30 cellular contexts compared by ENCODE assay signal in the genomic region with DNA sequence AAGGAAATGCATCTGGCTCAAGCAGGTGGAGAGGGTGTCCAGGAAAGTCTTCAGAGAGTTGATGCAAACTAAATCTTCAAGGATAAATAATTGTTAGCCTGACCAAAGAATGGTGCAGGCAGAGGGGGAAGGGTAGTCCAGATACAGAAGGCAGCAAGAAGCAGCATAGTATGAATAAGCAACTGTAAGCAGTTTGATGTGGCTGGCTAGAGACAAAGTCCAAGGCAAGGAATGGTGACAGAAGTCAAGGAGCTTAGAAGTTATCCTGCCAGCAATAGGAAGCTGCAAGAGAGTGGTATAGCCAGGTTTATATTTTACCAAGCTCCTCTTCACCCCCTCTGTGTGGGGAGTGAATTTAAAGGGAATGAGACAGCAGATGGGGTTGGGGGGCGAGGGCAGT. TPM values are rescaled to one million over a fixed set of nuclear protein-coding genes. Genes with fewer than 3 reads are reported as not detected.
"Had no signal": no experiment of that assay in that cellular context is flagged by ENCODE, and none has a peak within 500 bp of the region (broad histone marks: within the 10 kb centered on the region; RNA-seq: fewer than 3 reads in every experiment).

No MANE protein-coding gene starts in this region.

- H3K27ac ChIP-seq: ascending aorta, brain microvascular endothelial cell, coronary artery, dorsolateral prefrontal cortex, esophagus muscularis mucosa, foreskin keratinocyte, gastrocnemius medialis, VCaP had no signal

- H3K4me1 Mint-ChIP-seq: activated CD8-positive, alpha-beta memory T cell treated with anti-CD3 and anti-CD28 coated beads, Interleukin-2, amount 10 ng/mL, durations not matched to agents 7 days and 5 days; activated naive CD4-positive, alpha-beta T cell treated with anti-CD3 and anti-CD28 coated beads, Interleukin-2, amount 10 ng/mL, durations not matched to agents 7 days and 5 days; activated naive CD8-positive, alpha-beta T cell treated with anti-CD3 and anti-CD28 coated beads, Interleukin-2, amount 10 ng/mL, durations not matched to agents 7 days and 5 days; central memory CD8-positive, alpha-beta T cell; WTC11 had no signal

- H3K27me3 ChIP-seq: ascending aorta, brain microvascular endothelial cell, dorsolateral prefrontal cortex, esophagus muscularis mucosa, foreskin keratinocyte, gastrocnemius medialis had no signal

- H3K27ac Mint-ChIP-seq: activated CD4-positive, alpha-beta memory T cell treated with anti-CD3 and anti-CD28 coated beads for 36 hours; activated CD8-positive, alpha-beta memory T cell treated with anti-CD3 and anti-CD28 coated beads, Interleukin-2, amount 10 ng/mL, durations not matched to agents 7 days and 5 days; activated CD8-positive, alpha-beta T cell treated with anti-CD3 and anti-CD28 coated beads, Interleukin-2, amount 10 ng/mL, durations not matched to agents 7 days and 5 days; activated naive CD4-positive, alpha-beta T cell treated with anti-CD3 and anti-CD28 coated beads, Interleukin-2, amount 10 ng/mL, durations not matched to agents 7 days and 5 days; activated naive CD8-positive, alpha-beta T cell treated with anti-CD3 and anti-CD28 coated beads, Interleukin-2, amount 10 ng/mL, durations not matched to agents 7 days and 5 days; activated T-helper 1 cell treated with anti-CD3 and anti-CD28 coated beads, Interleukin-12 subunit alpha, Interleukin-12 subunit beta, Interleukin-2, Interleukin-4 antibody, amounts not matched to agents 30 ng/mL and 10 ng/mL and 1 ng/mL, durations not matched to agents 14 hours and 24 hours and 36 hours; activated T-helper 2 cell treated with anti-CD3 and anti-CD28 coated beads, Interferon-gamma antibody, Interleukin-2, Interleukin-4, amounts not matched to agents 10 μg/mL and 5 μg/mL and 100 μg/mL, durations not matched to agents 14 hours and 24 hours and 36 hours; dendritic cell treated with granulocyte-macrophage colony-stimulating factor and Interleukin-4, amounts not matched to agents 40 ng/mL and 50 ng/mL, for 4 days; WTC11 had no signal

- DNase-seq: activated CD4-positive, alpha-beta memory T cell treated with anti-CD3 and anti-CD28 coated beads for 36 hours; activated CD4-positive, alpha-beta T cell treated with anti-CD3 and anti-CD28 coated beads for 48 hours; activated CD8-positive, alpha-beta memory T cell treated with anti-CD3 and anti-CD28 coated beads, Interleukin-2, amount 10 ng/mL, durations not matched to agents 7 days and 5 days; activated CD8-positive, alpha-beta memory T cell treated with anti-CD3 and anti-CD28 coated beads, Interleukin-2, amount 50 U/mL, for 4 hours; activated CD8-positive, alpha-beta T cell treated with anti-CD3 and anti-CD28 coated beads, Interleukin-2, amount 10 ng/mL, durations not matched to agents 7 days and 5 days; activated effector memory CD4-positive, alpha-beta T cell treated with anti-CD3 and anti-CD28 coated beads, Interleukin-2, amount 50 U/mL, for 16 hours; activated naive CD4-positive, alpha-beta T cell; activated naive CD4-positive, alpha-beta T cell treated with anti-CD3 and anti-CD28 coated beads, Interleukin-2, amount 10 ng/mL, durations not matched to agents 7 days and 5 days; activated naive CD8-positive, alpha-beta T cell treated with anti-CD3 and anti-CD28 coated beads, Interleukin-2, amount 10 ng/mL, durations not matched to agents 7 days and 5 days; activated T-cell treated with anti-CD3 and anti-CD28 coated beads, Interleukin-2, amount 50 U/mL, for 1 hour; activated T-cell treated with anti-CD3 and anti-CD28 coated beads, Interleukin-2, amount 50 U/mL, for 48 hours; brain microvascular endothelial cell; dorsolateral prefrontal cortex; effector memory CD4-positive, alpha-beta T cell; erythroblast; foreskin keratinocyte; gastrocnemius medialis; glutamatergic neuron; T-helper 2 cell had no signal

- H3K27me3 Mint-ChIP-seq: activated CD4-positive, alpha-beta memory T cell treated with anti-CD3 and anti-CD28 coated beads for 36 hours; activated CD8-positive, alpha-beta memory T cell treated with anti-CD3 and anti-CD28 coated beads, Interleukin-2, amount 10 ng/mL, durations not matched to agents 7 days and 5 days; activated naive CD4-positive, alpha-beta T cell treated with anti-CD3 and anti-CD28 coated beads, Interleukin-2, amount 10 ng/mL, durations not matched to agents 7 days and 5 days; activated naive CD8-positive, alpha-beta T cell treated with anti-CD3 and anti-CD28 coated beads, Interleukin-2, amount 10 ng/mL, durations not matched to agents 7 days and 5 days; central memory CD8-positive, alpha-beta T cell; dendritic cell treated with granulocyte-macrophage colony-stimulating factor and Interleukin-4, amounts not matched to agents 40 ng/mL and 50 ng/mL, for 4 days had no signal

- H3K9me3 ChIP-seq: ascending aorta, esophagus muscularis mucosa, gastrocnemius medialis had no signal

- H3K9me3 Mint-ChIP-seq: activated CD4-positive, alpha-beta memory T cell treated with anti-CD3 and anti-CD28 coated beads for 36 hours; activated naive CD4-positive, alpha-beta T cell treated with anti-CD3 and anti-CD28 coated beads, Interleukin-2, amount 10 ng/mL, durations not matched to agents 7 days and 5 days; activated naive CD4-positive, alpha-beta T cell treated with anti-CD3 and anti-CD28 coated beads, Interleukin-2, amount 50 U/mL, for 72 hours; activated naive CD8-positive, alpha-beta T cell treated with anti-CD3 and anti-CD28 coated beads, Interleukin-2, amount 10 ng/mL, durations not matched to agents 7 days and 5 days; activated T-helper 1 cell treated with anti-CD3 and anti-CD28 coated beads, Interleukin-12 subunit alpha, Interleukin-12 subunit beta, Interleukin-2, Interleukin-4 antibody, amounts not matched to agents 30 ng/mL and 10 ng/mL and 1 ng/mL, durations not matched to agents 14 hours and 24 hours and 36 hours; activated T-helper 2 cell treated with anti-CD3 and anti-CD28 coated beads, Interferon-gamma antibody, Interleukin-2, Interleukin-4, amounts not matched to agents 10 μg/mL and 5 μg/mL and 100 μg/mL, durations not matched to agents 14 hours and 24 hours and 36 hours; central memory CD8-positive, alpha-beta T cell; dendritic cell treated with granulocyte-macrophage colony-stimulating factor and Interleukin-4, amounts not matched to agents 40 ng/mL and 50 ng/mL, for 4 days; WTC11 had no signal

- ATAC-seq: activated CD8-positive, alpha-beta memory T cell treated with anti-CD3 and anti-CD28 coated beads, Interleukin-2, amount 10 ng/mL, durations not matched to agents 7 days and 5 days; activated CD8-positive, alpha-beta T cell treated with anti-CD3 and anti-CD28 coated beads, Interleukin-2, amount 10 ng/mL, durations not matched to agents 7 days and 5 days; activated naive CD4-positive, alpha-beta T cell treated with anti-CD3 and anti-CD28 coated beads, Interleukin-2, amount 50 U/mL, for 72 hours; foreskin keratinocyte; gastrocnemius medialis; WTC11 had no signal

- H3K4me3 ChIP-seq: ascending aorta, coronary artery, dorsolateral prefrontal cortex, esophagus muscularis mucosa, gastrocnemius medialis had no signal

- H3K36me3 Mint-ChIP-seq: activated CD8-positive, alpha-beta memory T cell treated with anti-CD3 and anti-CD28 coated beads, Interleukin-2, amount 10 ng/mL, durations not matched to agents 7 days and 5 days; activated naive CD4-positive, alpha-beta T cell treated with anti-CD3 and anti-CD28 coated beads, Interleukin-2, amount 10 ng/mL, durations not matched to agents 7 days and 5 days; activated naive CD4-positive, alpha-beta T cell treated with anti-CD3 and anti-CD28 coated beads, Interleukin-2, amount 50 U/mL, for 72 hours had no signal

- H3K4me1 ChIP-seq: ascending aorta, esophagus muscularis mucosa, foreskin keratinocyte had no signal

- H3K4me3 Mint-ChIP-seq: activated CD4-positive, alpha-beta memory T cell treated with anti-CD3 and anti-CD28 coated beads for 36 hours; activated CD8-positive, alpha-beta memory T cell treated with anti-CD3 and anti-CD28 coated beads, Interleukin-2, amount 10 ng/mL, durations not matched to agents 7 days and 5 days; activated CD8-positive, alpha-beta T cell treated with anti-CD3 and anti-CD28 coated beads, Interleukin-2, amount 10 ng/mL, durations not matched to agents 7 days and 5 days; activated naive CD4-positive, alpha-beta T cell treated with anti-CD3 and anti-CD28 coated beads, Interleukin-2, amount 10 ng/mL, durations not matched to agents 7 days and 5 days; activated naive CD8-positive, alpha-beta T cell treated with anti-CD3 and anti-CD28 coated beads, Interleukin-2, amount 10 ng/mL, durations not matched to agents 7 days and 5 days; activated T-helper 1 cell treated with anti-CD3 and anti-CD28 coated beads, Interleukin-12 subunit alpha, Interleukin-12 subunit beta, Interleukin-2, Interleukin-4 antibody, amounts not matched to agents 30 ng/mL and 10 ng/mL and 1 ng/mL, durations not matched to agents 14 hours and 24 hours and 36 hours; central memory CD8-positive, alpha-beta T cell; dendritic cell treated with granulocyte-macrophage colony-stimulating factor and Interleukin-4, amounts not matched to agents 40 ng/mL and 50 ng/mL, for 4 days; WTC11 had no signal

RNA-seq across cellular contexts. Expression of gene HPX, which starts 18.3 kb away (rescaled TPM):
- total RNA-seq: activated CD8-positive, alpha-beta memory T cell treated with anti-CD3 and anti-CD28 coated beads for 36 hours; activated CD8-positive, alpha-beta T cell treated with anti-CD3 and anti-CD28 coated beads, Interleukin-2, amount 10 ng/mL, durations not matched to agents 7 days and 5 days; activated T-helper 1 cell treated with anti-CD3 and anti-CD28 coated beads, Interleukin-12 subunit alpha, Interleukin-12 subunit beta, Interleukin-2, Interleukin-4 antibody, amounts not matched to agents 30 ng/mL and 10 ng/mL and 1 ng/mL, durations not matched to agents 14 hours and 24 hours and 36 hours had no signal
